In genomic region chr16:80981103-80981502, GRCh38 we compare ENCODE assay signal across 28 cellular contexts.
"Had no signal": no experiment of that assay in that cellular context is flagged by ENCODE, and none has a peak within 500 bp of the region (broad histone marks: within the 10 kb centered on the region; RNA-seq: fewer than 3 reads in every experiment).

No MANE protein-coding gene starts in this region.

- H3K4me1 ChIP-seq: adrenal gland, SJSA1 had no signal

- H3K27ac ChIP-seq: adrenal gland, Peyer's patch, RWPE1, SJSA1 had no signal

- H3K27me3 ChIP-seq: adrenal gland, Peyer's patch, SJSA1 had no signal

- DNase-seq: activated CD4-positive, alpha-beta T cell treated with anti-CD3 and anti-CD28 coated beads for 48 hours; activated CD4-positive, alpha-beta T cell treated with anti-CD3 and anti-CD28 coated beads, Interleukin-2, amount 50 U/mL, for 4 hours; activated CD4-positive, CD25-positive, alpha-beta regulatory T cell treated with anti-CD3 and anti-CD28 coated beads, Interleukin-2, amount 50 U/mL, for 72 hours; activated CD8-positive, alpha-beta memory T cell treated with anti-CD3 and anti-CD28 coated beads, Interleukin-2, amount 10 ng/mL, durations not matched to agents 7 days and 5 days; activated gamma-delta T cell; activated naive CD4-positive, alpha-beta T cell treated with anti-CD3 and anti-CD28 coated beads for 36 hours; activated naive CD8-positive, alpha-beta T cell treated with anti-CD3 and anti-CD28 coated beads, Interleukin-2, amount 10 ng/mL, durations not matched to agents 7 days and 5 days; activated T-cell treated with anti-CD3 and anti-CD28 coated beads, Interleukin-2, amount 50 U/mL, for 4 hours; adrenal gland; anterior cingulate cortex; KG1; MV-4-11; NCI-H1092 treated with DMSO at 0.1 percent for 48 hours; NCI-H1436; NCI-H1694 treated with DMSO at 0.1 percent for 48 hours; NCI-H2029 treated with DMSO at 0.1 percent for 48 hours; NCI-H345; NCI-H510A; NCI-H526 treated with DMSO at 0.1 percent for 48 hours; NCI-H82; Peyer's patch; SHP77; SW 1271 had no signal

- H3K9me3 ChIP-seq: adrenal gland, Peyer's patch, SJSA1 had no signal

- ATAC-seq: activated CD8-positive, alpha-beta memory T cell treated with anti-CD3 and anti-CD28 coated beads, Interleukin-2, amount 10 ng/mL, durations not matched to agents 7 days and 5 days; activated T-cell treated with anti-CD3 and anti-CD28 coated beads, Interleukin-2, amount 50 U/mL, for 4 hours; activated T-helper 17 cell treated with anti-CD3 and anti-CD28 coated beads, Interleukin-2, amount 50 U/mL, for 72 hours; SK-N-SH treated with all-trans-retinoic acid at 6 μM for 48 hours; WTC11 had no signal

- H3K4me3 ChIP-seq: adrenal gland, Peyer's patch, SJSA1 had no signal
